In genomic region chr7:90225181-90225580, GRCh38 we compare ENCODE assay signal across 30 cellular contexts. TPM values are rescaled to one million over a fixed set of nuclear protein-coding genes. Genes with fewer than 3 reads are reported as not detected.
"Had no signal": no experiment of that assay in that cellular context is flagged by ENCODE, and none has a peak within 500 bp of the region (broad histone marks: within the 10 kb centered on the region; RNA-seq: fewer than 3 reads in every experiment).

No MANE protein-coding gene starts in this region.

- H3K27ac ChIP-seq: breast epithelium, esophagus muscularis mucosa, foreskin keratinocyte, heart left ventricle, left ventricle myocardium inferior, ovary, skin epidermis, testis, transverse colon, WERI-Rb-1 had no signal

- H3K27me3 Mint-ChIP-seq: progenitor cell of endocrine pancreas had no signal

- H3K9me3 ChIP-seq: breast epithelium, esophagus muscularis mucosa, heart left ventricle, left ventricle myocardium inferior, mucosa of descending colon, ovary, testis, transverse colon had no signal

- ATAC-seq: activated naive CD4-positive, alpha-beta T cell treated with anti-CD3 and anti-CD28 coated beads, Interleukin-2, amount 50 U/mL, for 72 hours; activated T-cell treated with anti-CD3 and anti-CD28 coated beads, Interleukin-2, amount 50 U/mL, for 4 hours; foreskin keratinocyte; heart left ventricle; mucosa of descending colon; sciatic nerve; stimulated activated naive CD8-positive, alpha-beta T cell treated with anti-CD3 and anti-CD28 coated beads, Interleukin-15, Interleukin-2, amounts not matched to agents 100 U/mL and 50 U/mL, for 24 hours had no signal

- H3K4me1 Mint-ChIP-seq: activated CD4-positive, alpha-beta memory T cell treated with anti-CD3 and anti-CD28 coated beads, Interleukin-2, amount 10 ng/mL, durations not matched to agents 7 days and 5 days; activated CD4-positive, alpha-beta T cell treated with anti-CD3 and anti-CD28 coated beads, Interleukin-2, amount 10 ng/mL, durations not matched to agents 7 days and 5 days; central memory CD8-positive, alpha-beta T cell; naive B cell had no signal

- H3K27me3 ChIP-seq: breast epithelium, esophagus muscularis mucosa, foreskin keratinocyte, heart left ventricle, ovary, testis, transverse colon had no signal

- H3K9me3 Mint-ChIP-seq: activated CD4-positive, alpha-beta memory T cell treated with anti-CD3 and anti-CD28 coated beads, Interleukin-2, amount 10 ng/mL, durations not matched to agents 7 days and 5 days; activated CD4-positive, alpha-beta T cell treated with anti-CD3 and anti-CD28 coated beads, Interleukin-2, amount 10 ng/mL, durations not matched to agents 7 days and 5 days; activated naive CD4-positive, alpha-beta T cell treated with anti-CD3 and anti-CD28 coated beads, Interleukin-2, amount 50 U/mL, for 72 hours; activated T-cell treated with anti-CD3 and anti-CD28 coated beads, Interleukin-2, amount 50 U/mL, for 4 hours; activated T-helper 2 cell treated with anti-CD3 and anti-CD28 coated beads, Interferon-gamma antibody, Interleukin-2, Interleukin-4, amounts not matched to agents 10 μg/mL and 5 μg/mL and 100 μg/mL, durations not matched to agents 14 hours and 24 hours and 36 hours; central memory CD8-positive, alpha-beta T cell; dendritic cell treated with granulocyte-macrophage colony-stimulating factor and Interleukin-4, amounts not matched to agents 40 ng/mL and 50 ng/mL, for 4 days had no signal

- H3K4me3 Mint-ChIP-seq: activated CD4-positive, alpha-beta memory T cell treated with anti-CD3 and anti-CD28 coated beads, Interleukin-2, amount 10 ng/mL, durations not matched to agents 7 days and 5 days; activated CD4-positive, alpha-beta T cell treated with anti-CD3 and anti-CD28 coated beads, Interleukin-2, amount 10 ng/mL, durations not matched to agents 7 days and 5 days; activated T-cell treated with anti-CD3 and anti-CD28 coated beads, Interleukin-2, amount 50 U/mL, for 4 hours; central memory CD8-positive, alpha-beta T cell; dendritic cell treated with granulocyte-macrophage colony-stimulating factor and Interleukin-4, amounts not matched to agents 40 ng/mL and 50 ng/mL, for 4 days; naive B cell had no signal

- H3K27ac Mint-ChIP-seq: activated CD4-positive, alpha-beta memory T cell treated with anti-CD3 and anti-CD28 coated beads, Interleukin-2, amount 10 ng/mL, durations not matched to agents 7 days and 5 days; activated CD4-positive, alpha-beta T cell treated with anti-CD3 and anti-CD28 coated beads, Interleukin-2, amount 10 ng/mL, durations not matched to agents 7 days and 5 days; activated naive CD4-positive, alpha-beta T cell treated with anti-CD3 and anti-CD28 coated beads, Interleukin-2, amount 50 U/mL, for 72 hours; activated T-helper 2 cell treated with anti-CD3 and anti-CD28 coated beads, Interferon-gamma antibody, Interleukin-2, Interleukin-4, amounts not matched to agents 10 μg/mL and 5 μg/mL and 100 μg/mL, durations not matched to agents 14 hours and 24 hours and 36 hours; dendritic cell treated with granulocyte-macrophage colony-stimulating factor and Interleukin-4, amounts not matched to agents 40 ng/mL and 50 ng/mL, for 4 days; naive B cell; progenitor cell of endocrine pancreas had no signal

- H3K4me3 ChIP-seq: breast epithelium, esophagus muscularis mucosa, heart left ventricle, left ventricle myocardium inferior, lung, mucosa of descending colon, ovary, skin epidermis, testis, transverse colon had no signal

- H3K36me3 ChIP-seq: breast epithelium, left ventricle myocardium inferior, ovary, WERI-Rb-1 had no signal

- H3K4me1 ChIP-seq: breast epithelium, left ventricle myocardium inferior, testis had no signal

- H3K36me3 Mint-ChIP-seq: activated naive CD4-positive, alpha-beta T cell treated with anti-CD3 and anti-CD28 coated beads, Interleukin-2, amount 50 U/mL, for 72 hours; naive B cell had no signal

- DNase-seq: activated CD4-positive, alpha-beta memory T cell treated with anti-CD3 and anti-CD28 coated beads, Interleukin-2, amount 10 ng/mL, durations not matched to agents 7 days and 5 days; activated CD4-positive, alpha-beta T cell treated with anti-CD3 and anti-CD28 coated beads for 1 hour; activated CD4-positive, alpha-beta T cell treated with anti-CD3 and anti-CD28 coated beads, Interleukin-2, amount 10 ng/mL, durations not matched to agents 7 days and 5 days; activated T-cell treated with anti-CD3 and anti-CD28 coated beads, Interleukin-2, amount 50 U/mL, for 4 hours; effector CD4-positive, alpha-beta T cell; foreskin keratinocyte; heart left ventricle; hypothalamus; left ventricle myocardium inferior; mucosa of descending colon; naive B cell; ovary; retina; stimulated activated CD4-positive, alpha-beta T cell treated with anti-CD3 and anti-CD28 coated beads, Interleukin-12 subunit alpha, Interleukin-12 subunit beta, amount 100 ng/mL, for 4 hours; stimulated activated CD4-positive, alpha-beta T cell treated with anti-CD3 and anti-CD28 coated beads, Interleukin-4, amount 100 ng/mL, for 1 hour; stimulated activated naive CD8-positive, alpha-beta T cell treated with anti-CD3 and anti-CD28 coated beads, Interleukin-15, Interleukin-2, amounts not matched to agents 100 U/mL and 50 U/mL, for 24 hours; T-helper 9 cell; testis; transverse colon; WERI-Rb-1 had no signal

RNA-seq across cellular contexts. Expression of gene STEAP2, which starts 13.6 kb away (rescaled TPM):
- total RNA-seq: activated CD4-positive, alpha-beta T cell treated with anti-CD3 and anti-CD28 coated beads, Interleukin-2, amount 10 ng/mL, durations not matched to agents 7 days and 5 days; activated naive CD4-positive, alpha-beta T cell treated with anti-CD3 and anti-CD28 coated beads, Interleukin-2, amount 50 U/mL, for 72 hours; activated T-helper 2 cell treated with anti-CD3 and anti-CD28 coated beads, Interferon-gamma antibody, Interleukin-2, Interleukin-4, amounts not matched to agents 10 μg/mL and 5 μg/mL and 100 μg/mL, durations not matched to agents 14 hours and 24 hours and 36 hours had no signal

RNA-seq across cellular contexts. Expression of gene CFAP69, which starts 19.8 kb away (rescaled TPM):
- total RNA-seq: activated CD4-positive, alpha-beta memory T cell treated with anti-CD3 and anti-CD28 coated beads, Interleukin-2, amount 10 ng/mL, durations not matched to agents 7 days and 5 days; activated CD4-positive, alpha-beta T cell treated with anti-CD3 and anti-CD28 coated beads, Interleukin-2, amount 10 ng/mL, durations not matched to agents 7 days and 5 days had no signal
